Comparison of ENCODE assay signal across 20 cellular contexts in genomic region chr19:38081547-38082255, GRCh38.
"Had no signal": no experiment of that assay in that cellular context is flagged by ENCODE, and none has a peak within 500 bp of the region (broad histone marks: within the 10 kb centered on the region; RNA-seq: fewer than 3 reads in every experiment).

No MANE protein-coding gene starts in this region.

- H3K27me3 Mint-ChIP-seq: activated CD4-positive, alpha-beta T cell treated with anti-CD3 and anti-CD28 coated beads for 36 hours; naive B cell had no signal

- H3K27me3 ChIP-seq: brain microvascular endothelial cell, hepatocyte, sigmoid colon, tibial artery had no signal

- ATAC-seq: left lobe of liver, WTC11 had no signal

- H3K9me3 ChIP-seq: lower lobe of right lung, sigmoid colon had no signal

- H3K27ac Mint-ChIP-seq: immature natural killer cell, WTC11 had no signal

- H3K4me3 Mint-ChIP-seq: activated naive CD4-positive, alpha-beta T cell treated with anti-CD3 and anti-CD28 coated beads for 36 hours; immature natural killer cell; WTC11 had no signal

- DNase-seq: activated effector memory CD4-positive, alpha-beta T cell treated with Interleukin-2 at 50 U/mL for 16 hours; anterior cingulate cortex; brain microvascular endothelial cell; dermis blood vessel endothelial cell; effector CD8-positive, alpha-beta T cell; foreskin melanocyte; immature natural killer cell; lower lobe of right lung; naive B cell; occipital lobe; sigmoid colon; substantia nigra; tibial artery had no signal

- H3K4me1 ChIP-seq: sigmoid colon, tibial artery had no signal

- H3K4me3 ChIP-seq: hepatocyte, lower lobe of right lung, sigmoid colon, smooth muscle cell, tibial artery had no signal

- H3K9me3 Mint-ChIP-seq: activated naive CD4-positive, alpha-beta T cell treated with anti-CD3 and anti-CD28 coated beads for 36 hours; activated T-cell treated with anti-CD3 and anti-CD28 coated beads, Interleukin-2, amount 50 U/mL, for 72 hours; immature natural killer cell; naive B cell; WTC11 had no signal

- H3K27ac ChIP-seq: brain microvascular endothelial cell, hepatocyte, lower lobe of right lung, sigmoid colon, tibial artery had no signal
